In the genomic region with DNA sequence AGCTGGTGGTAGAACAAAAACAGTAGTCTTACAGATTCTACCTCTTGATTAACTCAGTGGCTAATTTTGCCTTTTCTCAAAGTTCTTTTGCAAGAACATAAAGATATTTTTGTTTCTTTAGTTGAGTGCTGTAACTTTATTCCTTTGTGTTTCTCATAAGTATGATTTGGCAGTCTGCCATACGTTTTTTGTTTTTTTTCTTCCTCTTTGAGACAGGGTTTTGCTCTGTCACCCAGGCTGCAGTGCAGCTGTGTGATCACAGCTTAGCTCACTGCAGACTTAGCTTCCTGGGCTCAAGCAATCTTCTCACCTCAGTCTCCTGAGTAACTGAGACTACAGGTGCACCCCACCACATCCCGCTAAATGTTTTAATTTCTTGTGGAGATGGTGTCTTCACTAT, we compare ENCODE assay signal across 10 cellular contexts. TPM values are rescaled to one million over a fixed set of nuclear protein-coding genes. Genes with fewer than 3 reads are reported as not detected.
DNase-seq lines count a peak whose midpoint lies in the region; ATAC-seq, FAIRE-seq and TF ChIP-seq lines count a peak whose summit lies in the region.
"Had no signal": no experiment of that assay in that cellular context is flagged by ENCODE, and none has a peak within 500 bp of the region (broad histone marks: within the 10 kb centered on the region; RNA-seq: fewer than 3 reads in every experiment).

No MANE protein-coding gene starts in this region.

- H3K4me3 Mint-ChIP-seq in activated CD8-positive, alpha-beta T cell treated with anti-CD3 and anti-CD28 coated beads for 36 hours, result no peak overlapping the region
- no peak overlapping the region for H3K4me3 Mint-ChIP-seq in activated CD8-positive, alpha-beta T cell treated with anti-CD3 and anti-CD28 coated beads, Interleukin-2, amount 10 ng/mL, durations not matched to agents 7 days and 5 days
- H3K4me3 Mint-ChIP-seq: CD8-positive, alpha-beta T cell; natural killer cell had no signal

- ATAC-seq in activated CD8-positive, alpha-beta T cell treated with anti-CD3 and anti-CD28 coated beads for 36 hours, result peak; percentile 24
- no peak for ATAC-seq in activated CD8-positive, alpha-beta T cell treated with anti-CD3 and anti-CD28 coated beads, Interleukin-2, amount 10 ng/mL, durations not matched to agents 7 days and 5 days
- ATAC-seq in esophagus mucosa (peak; percentile 55), HG02588 (IDR thresholded peaks at IDR 0.05; ENCODE audit: unreplicated experiment) (no peak)
- ATAC-seq: CD8-positive, alpha-beta T cell; natural killer cell had no signal

- no peak for DNase-seq in activated CD8-positive, alpha-beta T cell treated with anti-CD3 and anti-CD28 coated beads for 36 hours
- no peak for DNase-seq in activated CD8-positive, alpha-beta T cell treated with anti-CD3 and anti-CD28 coated beads, Interleukin-2, amount 10 ng/mL, durations not matched to agents 7 days and 5 days
- DNase-seq in RCC 7860 (ENCODE audit: low spot score) (no peak), stromal cell of bone marrow (ENCODE audit: low read depth) (peak; percentile 64), pons (ENCODE audit: low spot score) (no peak)
- DNase-seq in activated naive CD4-positive, alpha-beta T cell (lab: John Stamatoyannopoulos, UW), result no peak
- DNase-seq: CD8-positive, alpha-beta T cell; natural killer cell had no signal

- H3K36me3 Mint-ChIP-seq in activated CD8-positive, alpha-beta T cell treated with anti-CD3 and anti-CD28 coated beads for 36 hours (ENCODE audit: low read depth), result peaks cover 20% of the 10 kb centered on the region
- no peaks in the 10 kb centered on the region for H3K36me3 Mint-ChIP-seq in activated CD8-positive, alpha-beta T cell treated with anti-CD3 and anti-CD28 coated beads, Interleukin-2, amount 10 ng/mL, durations not matched to agents 7 days and 5 days (ENCODE audit: low read depth)
- H3K36me3 Mint-ChIP-seq: CD8-positive, alpha-beta T cell; natural killer cell had no signal

- intact Hi-C loops in activated CD8-positive, alpha-beta T cell treated with anti-CD3 and anti-CD28 coated beads for 36 hours (cut with micrococcal nuclease), result no loop called here

- FAIRE-seq in RCC 7860 (lab: Jason Lieb, UNC), result peak; percentile 30

- peaks cover 21% of the 10 kb centered on the region for H3K4me1 Mint-ChIP-seq in activated CD8-positive, alpha-beta T cell treated with anti-CD3 and anti-CD28 coated beads for 36 hours (ENCODE audit: low read depth)
- peaks cover 4% of the 10 kb centered on the region for H3K4me1 Mint-ChIP-seq in activated CD8-positive, alpha-beta T cell treated with anti-CD3 and anti-CD28 coated beads, Interleukin-2, amount 10 ng/mL, durations not matched to agents 7 days and 5 days (ENCODE audit: low read depth)
- H3K4me1 Mint-ChIP-seq: natural killer cell had no signal

- no peaks in the 10 kb centered on the region for H3K9me3 Mint-ChIP-seq in activated CD8-positive, alpha-beta T cell treated with anti-CD3 and anti-CD28 coated beads for 36 hours
- no peaks in the 10 kb centered on the region for H3K9me3 Mint-ChIP-seq in activated CD8-positive, alpha-beta T cell treated with anti-CD3 and anti-CD28 coated beads, Interleukin-2, amount 10 ng/mL, durations not matched to agents 7 days and 5 days (ENCODE audit: insufficient read depth)
- H3K9me3 Mint-ChIP-seq: CD8-positive, alpha-beta T cell; natural killer cell had no signal

- POLR2A ChIA-PET in activated CD8-positive, alpha-beta T cell treated with anti-CD3 and anti-CD28 coated beads for 36 hours (lab: Charles Lee), result interaction anchor here (0.6 to 1.1 kb wide), 3 partner anchors 9 to 315 kb away, joined by 3 to 4 read pairs (median 3); no protein-coding TSS in a partner anchor
- POLR2A ChIA-PET in activated CD8-positive, alpha-beta T cell treated with anti-CD3 and anti-CD28 coated beads, Interleukin-2, amount 10 ng/mL, durations not matched to agents 7 days and 5 days (lab: Charles Lee), result no interaction called here

- no peak overlapping the region for H3K27ac Mint-ChIP-seq in activated CD8-positive, alpha-beta T cell treated with anti-CD3 and anti-CD28 coated beads for 36 hours
- H3K27ac Mint-ChIP-seq in activated CD8-positive, alpha-beta T cell treated with anti-CD3 and anti-CD28 coated beads, Interleukin-2, amount 10 ng/mL, durations not matched to agents 7 days and 5 days, result no peak overlapping the region
- H3K27ac Mint-ChIP-seq: CD8-positive, alpha-beta T cell; natural killer cell had no signal

- no peak for TF ChIP-seq CTCF in activated CD8-positive, alpha-beta T cell treated with anti-CD3 and anti-CD28 coated beads for 36 hours (IDR thresholded peaks at IDR 0.05)

- no peaks in the 10 kb centered on the region for H3K27me3 Mint-ChIP-seq in activated CD8-positive, alpha-beta T cell treated with anti-CD3 and anti-CD28 coated beads for 36 hours
- H3K27me3 Mint-ChIP-seq in activated CD8-positive, alpha-beta T cell treated with anti-CD3 and anti-CD28 coated beads, Interleukin-2, amount 10 ng/mL, durations not matched to agents 7 days and 5 days (ENCODE audit: low read depth), result no peaks in the 10 kb centered on the region

- CTCF ChIA-PET in activated CD8-positive, alpha-beta T cell treated with anti-CD3 and anti-CD28 coated beads for 36 hours (lab: Charles Lee), result interaction anchor here (1.2 to 1.9 kb wide), 2 partner anchors 91 to 107 kb away, joined by 3 to 6 read pairs; no protein-coding TSS in a partner anchor
- CTCF ChIA-PET in activated CD8-positive, alpha-beta T cell treated with anti-CD3 and anti-CD28 coated beads, Interleukin-2, amount 10 ng/mL, durations not matched to agents 7 days and 5 days (lab: Charles Lee), result no interaction called here

RNA-seq across cellular contexts. Expression of gene B3GNT5, which starts 22.4 kb away (rescaled TPM):
- total RNA-seq in activated CD8-positive, alpha-beta T cell treated with anti-CD3 and anti-CD28 coated beads for 36 hours, result 10 to 100 TPM; 25.8 to 26.1 TPM
- 1 to 10 TPM in 1 of 2 experiments, under 1 TPM in 1; 0.86 to 1.4 TPM for total RNA-seq in activated CD8-positive, alpha-beta T cell treated with anti-CD3 and anti-CD28 coated beads, Interleukin-2, amount 10 ng/mL, durations not matched to agents 7 days and 5 days
- 70.7 TPM for total RNA-seq in esophagus mucosa

Comparison
In these comparisons a context has a peak if more than half of its experiments do, and no peak if none do; other contexts are left out.
1. ATAC-seq: peak in activated CD8-positive, alpha-beta T cell treated with anti-CD3 and anti-CD28 coated beads for 36 hours (single experiment) and esophagus mucosa (single experiment); none in activated CD8-positive, alpha-beta T cell treated with anti-CD3 and anti-CD28 coated beads, Interleukin-2, amount 10 ng/mL, durations not matched to agents 7 days and 5 days (single experiment) and HG02588 (single experiment).
2. RNA of gene B3GNT5, which starts 22.4 kb away (total RNA-seq): 70.7 TPM in esophagus mucosa (single experiment) and 25.8 to 26.1 TPM in activated CD8-positive, alpha-beta T cell treated with anti-CD3 and anti-CD28 coated beads for 36 hours; 0.86 to 1.4 TPM in activated CD8-positive, alpha-beta T cell treated with anti-CD3 and anti-CD28 coated beads, Interleukin-2, amount 10 ng/mL, durations not matched to agents 7 days and 5 days; every median in the first group is over 10 times any median in the second.